16 cellular contexts compared by ENCODE assay signal in genomic region chr1:109083923-109084322, GRCh38.
DNase-seq lines count a peak whose midpoint lies in the region; ATAC-seq lines count a peak whose summit lies in the region.
"Had no signal": no experiment of that assay in that cellular context is flagged by ENCODE, and none has a peak within 500 bp of the region (broad histone marks: within the 10 kb centered on the region; RNA-seq: fewer than 3 reads in every experiment).

No MANE protein-coding gene starts in this region.

- peak overlapping the region; percentile 41 for H3K27ac ChIP-seq in HUES48 (ENCODE audit: low read depth, low read length)
- H3K27ac ChIP-seq in SK-N-MC, result peak overlapping the region; percentile 5; the same call in 1 of the 2 replicates
- H3K27ac ChIP-seq: VCaP had no signal

- intact Hi-C loops in posterior cingulate gyrus (cut with DNase I), result no loop called here

- no peak for DNase-seq in SK-N-MC (ENCODE audit: low read depth, low spot score)
- DNase-seq in foreskin melanocyte, result peak; percentile 100
- DNase-seq in posterior cingulate gyrus, result peak in 7 of 10 donors; percentile 28 to 92 (median 46)
- no peak for DNase-seq in stimulated activated naive CD4-positive, alpha-beta T cell treated with Interleukin-2 at 50 U/mL for 16 hours (lab: John Stamatoyannopoulos, UW)
- DNase-seq in NCI-H226, result no peak
- DNase-seq: activated naive CD8-positive, alpha-beta T cell treated with anti-CD3 and anti-CD28 coated beads, Interleukin-2, amount 10 ng/mL, durations not matched to agents 7 days and 5 days; CD4-positive, alpha-beta T cell; foreskin fibroblast; naive thymus-derived CD4-positive, alpha-beta T cell; NCI-H82; Right ventricle myocardium superior had no signal

- H3K9me3 ChIP-seq in HUES48 (ENCODE audit: control insufficient read depth, insufficient read depth, low read length), result no peaks in the 10 kb centered on the region
- no peaks in the 10 kb centered on the region for H3K9me3 ChIP-seq in SK-N-MC (ENCODE audit: low read depth, low read length)

- no peaks in the 10 kb centered on the region for H3K27me3 ChIP-seq in HUES48 (ENCODE audit: control insufficient read depth, insufficient read depth, low read length)

- peaks cover 17% of the 10 kb centered on the region for H3K4me1 ChIP-seq in HUES48 (ENCODE audit: control insufficient read depth, insufficient read depth, low read length)

- no peaks in the 10 kb centered on the region for H3K36me3 ChIP-seq in HUES48 (ENCODE audit: control insufficient read depth, insufficient read depth, low read length)
- no peaks in the 10 kb centered on the region for H3K36me3 ChIP-seq in SK-N-MC (ENCODE audit: insufficient read depth, low read length)

- no peak overlapping the region for H3K4me3 ChIP-seq in HUES48 (ENCODE audit: low read depth, low read length)
- no peak overlapping the region for H3K4me3 ChIP-seq in SK-N-MC
- H3K4me3 ChIP-seq: skin epidermis had no signal

- H3K9ac ChIP-seq in HUES48 (ENCODE audit: low read depth, low read length) (no peak overlapping the region), SK-N-MC (ENCODE audit: insufficient read length) (no peak overlapping the region)

- ATAC-seq in GM21825 (IDR thresholded peaks at IDR 0.05; ENCODE audit: unreplicated experiment), result no peak
- no peak for ATAC-seq in GM19324 (IDR thresholded peaks at IDR 0.05; ENCODE audit: low FRiP score, unreplicated experiment)
- ATAC-seq: naive thymus-derived CD4-positive, alpha-beta T cell had no signal

Comparison
In these comparisons a context has a peak if more than half of its experiments do, and no peak if none do; other contexts are left out.
1. DNase-seq: peak in foreskin melanocyte (single experiment) and posterior cingulate gyrus (7 of 10); none in SK-N-MC (single experiment), stimulated activated naive CD4-positive, alpha-beta T cell treated with Interleukin-2 at 50 U/mL for 16 hours (single experiment) and NCI-H226 (single experiment).